Comparison of ENCODE assay signal across 26 cellular contexts in the genomic region with DNA sequence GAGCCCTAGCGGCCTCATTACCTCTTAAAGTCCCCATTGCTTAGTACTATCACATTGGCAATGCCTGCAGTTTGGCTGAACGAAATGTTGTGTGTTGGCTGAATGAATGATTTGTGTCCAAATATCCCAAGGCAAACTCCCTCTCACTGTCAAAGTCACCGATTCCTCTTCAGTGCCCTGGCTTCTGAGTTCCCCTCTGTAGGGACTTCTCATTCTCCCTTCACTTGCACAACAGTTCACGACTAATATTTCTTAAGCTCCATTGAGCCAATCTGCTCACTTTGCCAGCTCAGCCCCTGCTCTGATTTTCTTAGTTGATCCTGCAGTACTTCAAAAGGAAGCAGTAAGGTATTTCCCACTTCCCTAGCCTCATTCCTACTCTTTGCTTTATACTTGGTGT.
"Had no signal": no experiment of that assay in that cellular context is flagged by ENCODE, and none has a peak within 500 bp of the region (broad histone marks: within the 10 kb centered on the region; RNA-seq: fewer than 3 reads in every experiment).

No MANE protein-coding gene starts in this region.

- H3K36me3 Mint-ChIP-seq: naive thymus-derived CD8-positive, alpha-beta T cell; stimulated activated naive B cell treated with anti-CD40 and anti-IgM and Interleukin-4, amounts not matched to agents 10 μg/mL and 1 μg/mL and 100 μg/mL, for 72 hours; type B pancreatic cell had no signal

- H3K27ac Mint-ChIP-seq: stimulated activated naive B cell treated with anti-CD40 and anti-IgM and Interleukin-4, amounts not matched to agents 10 μg/mL and 1 μg/mL and 100 μg/mL, for 72 hours; type B pancreatic cell had no signal

- H3K36me3 ChIP-seq: esophagus muscularis mucosa, gastroesophageal sphincter, heart left ventricle, left lung, ovary, spleen, stomach, thyroid gland had no signal

- H3K4me3 Mint-ChIP-seq: naive thymus-derived CD8-positive, alpha-beta T cell; stimulated activated naive B cell treated with anti-CD40 and anti-IgM and Interleukin-4, amounts not matched to agents 10 μg/mL and 1 μg/mL and 100 μg/mL, for 72 hours; type B pancreatic cell had no signal

- H3K27ac ChIP-seq: coronary artery, esophagus muscularis mucosa, foreskin keratinocyte, gastroesophageal sphincter, heart left ventricle, hepatocyte, left lung, ovary, psoas muscle, skin epidermis, spleen, stomach, thyroid gland had no signal

- H3K9me3 Mint-ChIP-seq: naive thymus-derived CD8-positive, alpha-beta T cell; stimulated activated naive B cell treated with anti-CD40 and anti-IgM and Interleukin-4, amounts not matched to agents 10 μg/mL and 1 μg/mL and 100 μg/mL, for 72 hours had no signal

- H3K4me1 Mint-ChIP-seq: naive thymus-derived CD8-positive, alpha-beta T cell; stimulated activated naive B cell treated with anti-CD40 and anti-IgM and Interleukin-4, amounts not matched to agents 10 μg/mL and 1 μg/mL and 100 μg/mL, for 72 hours had no signal

- H3K9me3 ChIP-seq: esophagus muscularis mucosa, gastroesophageal sphincter, heart left ventricle, left lung, ovary, psoas muscle, spleen, stomach, thyroid gland had no signal

- H3K4me1 ChIP-seq: foreskin keratinocyte, heart left ventricle, left lung, psoas muscle, spleen, thyroid gland had no signal

- H3K4me3 ChIP-seq: coronary artery, esophagus muscularis mucosa, gastroesophageal sphincter, heart left ventricle, hepatocyte, left lung, ovary, psoas muscle, skin epidermis, spleen, stomach, thyroid gland had no signal

- DNase-seq: dermis blood vessel endothelial cell; effector memory CD4-positive, alpha-beta T cell; foreskin keratinocyte; heart left ventricle; kidney; left lung; mammary epithelial cell; mesendoderm; midbrain; naive thymus-derived CD8-positive, alpha-beta T cell; occipital lobe; ovary; posterior cingulate gyrus; psoas muscle; right cardiac atrium; spleen; stimulated activated CD4-positive, alpha-beta T cell treated with anti-CD3 and anti-CD28 coated beads, Interleukin-4, amount 100 ng/mL, for 4 hours; stimulated activated naive B cell treated with anti-CD40 and anti-IgM and Interleukin-4, amounts not matched to agents 10 μg/mL and 1 μg/mL and 100 μg/mL, for 72 hours; stomach; thyroid gland had no signal

- H3K27me3 ChIP-seq: esophagus muscularis mucosa, gastroesophageal sphincter, hepatocyte, left lung, ovary, stomach, thyroid gland had no signal

- ATAC-seq: foreskin keratinocyte; gastroesophageal sphincter; heart left ventricle; left lung; naive thymus-derived CD8-positive, alpha-beta T cell; psoas muscle; stimulated activated naive B cell treated with anti-CD40 and anti-IgM and Interleukin-4, amounts not matched to agents 10 μg/mL and 1 μg/mL and 100 μg/mL, for 72 hours had no signal
